ENCODE assay signal across 1 cellular context in the genomic region with DNA sequence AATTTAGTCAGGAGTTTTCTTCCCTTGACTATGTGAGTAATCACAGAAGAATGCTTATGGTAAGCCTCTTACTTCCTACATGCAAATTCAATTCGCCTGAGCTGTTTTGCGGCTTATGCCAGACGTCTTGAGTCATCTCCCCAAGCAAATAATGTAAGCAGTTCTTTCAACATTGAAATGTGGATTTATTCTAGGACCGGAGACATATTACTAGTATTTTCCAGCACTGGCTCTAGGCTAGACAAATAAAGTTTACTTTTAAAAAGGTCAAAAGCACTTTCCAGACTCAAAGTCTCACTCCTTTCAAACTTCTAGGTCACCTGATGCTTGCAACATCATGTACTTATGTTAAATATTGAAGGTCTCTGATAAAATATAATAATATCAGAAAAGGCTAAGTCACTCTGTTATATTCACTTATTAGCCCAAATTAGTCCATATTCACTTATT.
TF ChIP-seq lines count a peak whose summit lies in the region.

No MANE protein-coding gene starts in this region.

TF ChIP-seq in IMR-90, 13 proteins besides CTCF, POLR2A, EP300 and RAD21:
- TF ChIP-seq MAFK (IDR thresholded peaks at IDR 0.05; ENCODE audit: low read depth, low read length) (peak; percentile 59), NFE2L2 (IDR thresholded peaks at IDR 0.05; ENCODE audit: low read depth, low read length) (no peak), CEBPB (IDR thresholded peaks at IDR 0.05; ENCODE audit: low read depth, low read length) (peak; percentile 81), RCOR1 (IDR thresholded peaks at IDR 0.05; ENCODE audit: insufficient replicate concordance, low read length) (no peak), MXI1 (IDR thresholded peaks at IDR 0.05; ENCODE audit: borderline replicate concordance, low read depth, low read length) (no peak), CHD1 (IDR thresholded peaks at IDR 0.05; ENCODE audit: low read depth, low read length) (no peak), BHLHE40 (IDR thresholded peaks at IDR 0.05; ENCODE audit: low read depth, low read length) (no peak; the same call in 1 of the 2 replicates), MAZ (IDR thresholded peaks at IDR 0.05; ENCODE audit: borderline replicate concordance, low read depth, low read length) (no peak), RFX5 (IDR thresholded peaks at IDR 0.05; ENCODE audit: low read depth, low read length) (no peak), FOS (IDR thresholded peaks at IDR 0.05; ENCODE audit: low read depth, low read length) (peak; percentile 97), SMC3 (IDR thresholded peaks at IDR 0.05; ENCODE audit: low read depth, low read length) (no peak)
- TF ChIP-seq, protein P1, sequence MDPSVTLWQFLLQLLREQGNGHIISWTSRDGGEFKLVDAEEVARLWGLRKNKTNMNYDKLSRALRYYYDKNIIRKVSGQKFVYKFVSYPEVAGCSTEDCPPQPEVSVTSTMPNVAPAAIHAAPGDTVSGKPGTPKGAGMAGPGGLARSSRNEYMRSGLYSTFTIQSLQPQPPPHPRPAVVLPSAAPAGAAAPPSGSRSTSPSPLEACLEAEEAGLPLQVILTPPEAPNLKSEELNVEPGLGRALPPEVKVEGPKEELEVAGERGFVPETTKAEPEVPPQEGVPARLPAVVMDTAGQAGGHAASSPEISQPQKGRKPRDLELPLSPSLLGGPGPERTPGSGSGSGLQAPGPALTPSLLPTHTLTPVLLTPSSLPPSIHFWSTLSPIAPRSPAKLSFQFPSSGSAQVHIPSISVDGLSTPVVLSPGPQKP (IDR thresholded peaks at IDR 0.05; ENCODE audit: borderline replicate concordance, low read depth, low read length) = no peak
- TF ChIP-seq, protein P2, sequence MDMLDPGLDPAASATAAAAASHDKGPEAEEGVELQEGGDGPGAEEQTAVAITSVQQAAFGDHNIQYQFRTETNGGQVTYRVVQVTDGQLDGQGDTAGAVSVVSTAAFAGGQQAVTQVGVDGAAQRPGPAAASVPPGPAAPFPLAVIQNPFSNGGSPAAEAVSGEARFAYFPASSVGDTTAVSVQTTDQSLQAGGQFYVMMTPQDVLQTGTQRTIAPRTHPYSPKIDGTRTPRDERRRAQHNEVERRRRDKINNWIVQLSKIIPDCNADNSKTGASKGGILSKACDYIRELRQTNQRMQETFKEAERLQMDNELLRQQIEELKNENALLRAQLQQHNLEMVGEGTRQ (IDR thresholded peaks at IDR 0.05; ENCODE audit: low read depth, low read length) = peak; percentile 62
